In genomic region chrX:105150557-105150956, GRCh38 we compare ENCODE assay signal across 21 cellular contexts.
"Had no signal": no experiment of that assay in that cellular context is flagged by ENCODE, and none has a peak within 500 bp of the region (broad histone marks: within the 10 kb centered on the region; RNA-seq: fewer than 3 reads in every experiment).

No MANE protein-coding gene starts in this region.

- H3K27me3 ChIP-seq: colonic mucosa, vagina had no signal

- DNase-seq: activated CD4-positive, alpha-beta T cell treated with anti-CD3 and anti-CD28 coated beads for 36 hours; activated CD8-positive, alpha-beta T cell treated with anti-CD3 and anti-CD28 coated beads for 36 hours; activated effector memory CD4-positive, alpha-beta T cell treated with anti-CD3 and anti-CD28 coated beads, Interleukin-2, amount 50 U/mL, for 16 hours; activated T-cell treated with anti-CD3 and anti-CD28 coated beads, Interleukin-2, amount 50 U/mL, for 48 hours; amniotic stem cell; central memory CD4-positive, alpha-beta T cell; colonic mucosa; gastrocnemius medialis; heart right ventricle; mucosa of descending colon; naive thymus-derived CD8-positive, alpha-beta T cell; stimulated activated CD4-positive, alpha-beta T cell treated with anti-CD3 and anti-CD28 coated beads, Interleukin-4, amount 100 ng/mL, for 4 hours; stimulated activated CD8-positive, alpha-beta memory T cell treated with anti-CD3 and anti-CD28 coated beads, Interleukin-4, amount 100 ng/mL, for 48 hours; stimulated activated naive CD4-positive, alpha-beta T cell treated with Interleukin-2 at 50 U/mL for 16 hours; substantia nigra; T-helper 17 cell had no signal

- H3K36me3 ChIP-seq: colonic mucosa, gastrocnemius medialis, heart right ventricle, tibial nerve, vagina had no signal

- ATAC-seq: activated CD4-positive, alpha-beta T cell treated with anti-CD3 and anti-CD28 coated beads for 36 hours; activated CD8-positive, alpha-beta T cell treated with anti-CD3 and anti-CD28 coated beads for 36 hours; activated naive CD4-positive, alpha-beta T cell treated with anti-CD3 and anti-CD28 coated beads, Interleukin-2, amount 50 U/mL, for 72 hours; gastrocnemius medialis; heart right ventricle; mucosa of descending colon; naive thymus-derived CD8-positive, alpha-beta T cell; T-helper 17 cell had no signal

- H3K9me3 ChIP-seq: colonic mucosa, gastrocnemius medialis, heart right ventricle, mucosa of descending colon, tibial nerve, vagina had no signal

- H2AFZ ChIP-seq: parathyroid adenoma had no signal

- H3K9ac ChIP-seq: parathyroid adenoma had no signal

- H3K4me1 ChIP-seq: colonic mucosa, gastrocnemius medialis, heart right ventricle, parathyroid adenoma, tibial nerve, vagina had no signal

- H3K27ac ChIP-seq: colonic mucosa, gastrocnemius medialis, heart right ventricle, parathyroid adenoma, skin epidermis, tibial nerve, vagina had no signal

- H3K4me3 ChIP-seq: colonic mucosa, gastrocnemius medialis, heart right ventricle, mucosa of descending colon, skin epidermis, tibial nerve, vagina had no signal
